ENCODE assay signal across 32 cellular contexts in the genomic region with DNA sequence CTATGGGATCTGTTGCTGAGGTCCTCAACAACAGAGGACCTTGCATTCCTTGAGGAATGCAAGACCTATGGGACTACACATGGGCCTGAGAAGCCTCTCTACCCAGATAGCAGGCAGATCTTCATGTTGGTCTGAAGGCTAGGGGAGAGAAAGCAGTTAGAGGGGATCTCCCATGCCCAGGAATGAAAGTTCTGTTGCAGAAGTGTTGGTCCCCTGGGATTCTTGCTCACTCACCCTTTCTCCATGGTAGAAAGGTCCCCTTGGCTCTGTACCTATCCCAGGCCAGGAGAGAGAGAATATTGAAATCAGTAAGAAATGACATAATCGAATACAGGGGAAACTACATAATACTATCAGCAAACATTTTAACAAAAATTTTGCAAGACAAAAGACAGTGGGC. TPM values are rescaled to one million over a fixed set of nuclear protein-coding genes. Genes with fewer than 3 reads are reported as not detected.
"Had no signal": no experiment of that assay in that cellular context is flagged by ENCODE, and none has a peak within 500 bp of the region (broad histone marks: within the 10 kb centered on the region; RNA-seq: fewer than 3 reads in every experiment).

No MANE protein-coding gene starts in this region.

- H3K36me3 ChIP-seq: colonic mucosa, esophagus squamous epithelium, gastrocnemius medialis, heart right ventricle, left lung, lower lobe of right lung had no signal

- H3K9me3 ChIP-seq: colonic mucosa, esophagus squamous epithelium, gastrocnemius medialis, lower lobe of right lung had no signal

- DNase-seq: colonic mucosa; cortex of kidney; effector CD8-positive, alpha-beta T cell; effector memory CD8-positive, alpha-beta T cell; endodermal cell; erythroblast; esophagus squamous epithelium; foreskin fibroblast; foreskin melanocyte; gastrocnemius medialis; glutamatergic neuron; head of caudate nucleus; heart right ventricle; hippocampal formation; left cardiac atrium; left lung; left ventricle myocardium superior; lower lobe of right lung; mesendoderm; midbrain had no signal

- H3K4me3 Mint-ChIP-seq: dendritic cell treated with granulocyte-macrophage colony-stimulating factor and Interleukin-4, amounts not matched to agents 40 ng/mL and 50 ng/mL, for 4 days; effector memory CD8-positive, alpha-beta T cell; endodermal cell had no signal

- ATAC-seq: effector memory CD8-positive, alpha-beta T cell; esophagus mucosa; gastrocnemius medialis; heart right ventricle; left cardiac atrium; left lung; left ventricle myocardium superior; lower lobe of right lung had no signal

- H3K4me3 ChIP-seq: colonic mucosa, esophagus squamous epithelium, gastrocnemius medialis, heart right ventricle, left lung, lower lobe of right lung had no signal

- H3K27ac ChIP-seq: colonic mucosa, epithelial cell of prostate, esophagus squamous epithelium, gastrocnemius medialis, heart right ventricle, left lung, lower lobe of right lung had no signal

- H3K27me3 Mint-ChIP-seq: dendritic cell treated with granulocyte-macrophage colony-stimulating factor and Interleukin-4, amounts not matched to agents 40 ng/mL and 50 ng/mL, for 4 days had no signal

- H3K27me3 ChIP-seq: colonic mucosa, esophagus squamous epithelium, gastrocnemius medialis, left lung had no signal

- H3K4me1 Mint-ChIP-seq: endodermal cell had no signal

- H3K4me1 ChIP-seq: colonic mucosa, esophagus squamous epithelium, gastrocnemius medialis, heart right ventricle, left lung, lower lobe of right lung had no signal

- FAIRE-seq: endometrium, islet of Langerhans, keratinocyte had no signal

- H3K27ac Mint-ChIP-seq: dendritic cell treated with granulocyte-macrophage colony-stimulating factor and Interleukin-4, amounts not matched to agents 40 ng/mL and 50 ng/mL, for 4 days; effector memory CD8-positive, alpha-beta T cell; endodermal cell had no signal

RNA-seq across cellular contexts. Expression of a gene that starts 16.5 kb away (rescaled TPM):
- total RNA-seq: dermis microvascular lymphatic vessel endothelial cell, endodermal cell, esophagus mucosa, gastrocnemius medialis, glomerular endothelial cell, kidney epithelial cell, lower leg skin, lung microvascular endothelial cell had no signal

RNA-seq across cellular contexts. Expression of a gene that starts 33.9 kb away (rescaled TPM):
- total RNA-seq: dermis microvascular lymphatic vessel endothelial cell, endodermal cell, gastrocnemius medialis, glomerular endothelial cell, kidney epithelial cell, left cardiac atrium, left ventricle myocardium superior, lower lobe of right lung, lung microvascular endothelial cell had no signal
- polyA plus RNA-seq: keratinocyte had no signal

RNA-seq across cellular contexts. Expression of a gene that starts 36.0 kb away (rescaled TPM):
- total RNA-seq: left ventricle myocardium superior had no signal

RNA-seq across cellular contexts. Expression of a gene that starts 49.3 kb away (rescaled TPM):
- total RNA-seq: colonic mucosa, dermis microvascular lymphatic vessel endothelial cell, endodermal cell, esophagus mucosa, gastrocnemius medialis, glomerular endothelial cell, kidney epithelial cell, left cardiac atrium, left lung, left ventricle myocardium superior, lower leg skin, lower lobe of right lung, lung microvascular endothelial cell, mucosa of gallbladder had no signal
- polyA plus RNA-seq: keratinocyte had no signal
